In the genomic region with DNA sequence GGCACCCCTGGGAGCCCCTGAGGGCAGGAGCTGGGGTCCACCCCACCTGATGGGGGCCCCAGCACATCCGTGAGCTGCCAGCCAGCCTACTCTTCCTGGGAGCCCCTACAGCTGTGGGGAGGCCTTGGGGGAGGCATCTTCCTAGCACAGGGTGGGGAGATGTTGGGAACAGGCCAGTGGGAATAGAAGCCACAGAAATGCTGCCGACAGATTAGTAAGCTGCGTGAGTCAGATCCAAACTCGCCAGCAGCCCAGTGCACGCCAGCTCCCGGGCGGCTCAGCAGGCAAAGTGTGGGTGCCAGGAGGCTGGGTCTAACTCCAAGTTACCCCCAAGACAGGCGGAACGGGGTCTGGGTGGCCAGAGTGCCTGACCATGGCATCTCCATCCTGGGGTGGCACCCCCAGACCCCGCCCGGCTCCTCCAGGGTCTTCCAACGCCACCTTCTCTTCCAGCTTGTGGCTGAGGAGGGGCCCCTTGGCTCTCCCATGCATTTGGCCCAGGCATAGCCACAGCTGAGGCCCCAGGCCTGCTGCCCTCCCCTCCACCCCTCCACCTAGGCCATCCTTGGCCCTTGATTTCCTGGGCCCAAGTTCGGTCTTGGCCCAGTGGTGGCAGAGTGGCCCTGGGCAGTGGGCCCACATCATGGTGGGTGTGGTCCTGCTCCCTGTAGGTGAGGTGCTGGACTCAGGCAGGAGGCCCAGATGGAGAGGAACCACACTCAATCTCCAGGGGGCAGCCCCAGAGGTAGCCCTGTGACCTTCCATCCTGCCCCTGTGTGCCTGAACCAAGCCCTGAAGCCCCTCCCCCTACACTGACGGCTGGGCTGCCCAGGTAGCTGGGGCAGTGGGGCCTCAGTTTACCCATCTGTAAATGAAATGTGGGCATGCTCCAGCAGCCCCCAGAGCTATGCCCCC, we compare ENCODE assay signal across 1 cellular context.
TF ChIP-seq lines count a peak whose summit lies in the region.

No MANE protein-coding gene starts in this region.

TF ChIP-seq in A549, 52 proteins besides CTCF, POLR2A, EP300 and RAD21 (continued from another document):
- TF ChIP-seq, protein P1, sequence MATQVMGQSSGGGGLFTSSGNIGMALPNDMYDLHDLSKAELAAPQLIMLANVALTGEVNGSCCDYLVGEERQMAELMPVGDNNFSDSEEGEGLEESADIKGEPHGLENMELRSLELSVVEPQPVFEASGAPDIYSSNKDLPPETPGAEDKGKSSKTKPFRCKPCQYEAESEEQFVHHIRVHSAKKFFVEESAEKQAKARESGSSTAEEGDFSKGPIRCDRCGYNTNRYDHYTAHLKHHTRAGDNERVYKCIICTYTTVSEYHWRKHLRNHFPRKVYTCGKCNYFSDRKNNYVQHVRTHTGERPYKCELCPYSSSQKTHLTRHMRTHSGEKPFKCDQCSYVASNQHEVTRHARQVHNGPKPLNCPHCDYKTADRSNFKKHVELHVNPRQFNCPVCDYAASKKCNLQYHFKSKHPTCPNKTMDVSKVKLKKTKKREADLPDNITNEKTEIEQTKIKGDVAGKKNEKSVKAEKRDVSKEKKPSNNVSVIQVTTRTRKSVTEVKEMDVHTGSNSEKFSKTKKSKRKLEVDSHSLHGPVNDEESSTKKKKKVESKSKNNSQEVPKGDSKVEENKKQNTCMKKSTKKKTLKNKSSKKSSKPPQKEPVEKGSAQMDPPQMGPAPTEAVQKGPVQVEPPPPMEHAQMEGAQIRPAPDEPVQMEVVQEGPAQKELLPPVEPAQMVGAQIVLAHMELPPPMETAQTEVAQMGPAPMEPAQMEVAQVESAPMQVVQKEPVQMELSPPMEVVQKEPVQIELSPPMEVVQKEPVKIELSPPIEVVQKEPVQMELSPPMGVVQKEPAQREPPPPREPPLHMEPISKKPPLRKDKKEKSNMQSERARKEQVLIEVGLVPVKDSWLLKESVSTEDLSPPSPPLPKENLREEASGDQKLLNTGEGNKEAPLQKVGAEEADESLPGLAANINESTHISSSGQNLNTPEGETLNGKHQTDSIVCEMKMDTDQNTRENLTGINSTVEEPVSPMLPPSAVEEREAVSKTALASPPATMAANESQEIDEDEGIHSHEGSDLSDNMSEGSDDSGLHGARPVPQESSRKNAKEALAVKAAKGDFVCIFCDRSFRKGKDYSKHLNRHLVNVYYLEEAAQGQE (IDR thresholded peaks at IDR 0.05) = no peak
